ENCODE assay signal across 1 cellular context in the genomic region with DNA sequence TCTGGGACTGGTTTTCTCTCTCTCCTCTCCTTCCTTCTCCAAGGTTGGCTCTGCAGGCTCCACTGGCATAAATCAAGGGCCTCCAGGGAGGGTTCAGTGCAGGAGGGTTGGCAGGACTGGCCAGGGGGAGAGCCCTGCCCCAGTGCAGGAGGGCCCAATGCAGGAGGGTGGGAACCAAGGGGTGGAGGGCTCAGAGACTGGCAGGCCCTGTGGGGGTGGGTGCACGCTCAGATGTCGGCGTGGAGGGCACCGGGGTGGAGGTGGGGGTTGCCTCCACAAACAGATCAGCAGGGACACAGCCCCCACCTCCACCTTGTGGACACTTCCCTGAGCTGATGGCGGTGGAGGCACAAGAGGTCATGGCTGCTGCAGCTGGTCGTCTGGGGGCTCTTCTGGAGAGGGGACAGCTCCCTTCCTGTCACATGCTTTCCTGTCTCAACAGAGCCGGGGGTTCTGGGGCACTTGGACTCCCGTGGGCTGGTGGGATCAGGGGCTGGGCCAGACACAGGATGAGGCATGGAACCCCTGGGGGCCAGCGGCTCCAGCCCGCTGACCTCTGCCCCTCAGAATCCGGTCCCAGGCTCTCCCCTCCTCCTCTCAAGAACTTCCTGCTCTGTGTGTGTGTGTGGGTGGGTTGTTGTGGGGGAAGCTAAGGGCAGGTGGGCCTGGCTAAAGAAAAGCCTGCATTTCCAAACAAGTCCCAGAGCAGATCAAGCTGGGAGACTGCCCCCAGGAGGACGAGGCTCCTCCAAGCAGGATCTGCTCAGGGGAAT.
TF ChIP-seq lines count a peak whose summit lies in the region.

No MANE protein-coding gene starts in this region.

TF ChIP-seq in HepG2, 621 proteins besides CTCF, POLR2A, EP300 and RAD21 (continued from another document and continues in another):
- TF ChIP-seq, protein P1, sequence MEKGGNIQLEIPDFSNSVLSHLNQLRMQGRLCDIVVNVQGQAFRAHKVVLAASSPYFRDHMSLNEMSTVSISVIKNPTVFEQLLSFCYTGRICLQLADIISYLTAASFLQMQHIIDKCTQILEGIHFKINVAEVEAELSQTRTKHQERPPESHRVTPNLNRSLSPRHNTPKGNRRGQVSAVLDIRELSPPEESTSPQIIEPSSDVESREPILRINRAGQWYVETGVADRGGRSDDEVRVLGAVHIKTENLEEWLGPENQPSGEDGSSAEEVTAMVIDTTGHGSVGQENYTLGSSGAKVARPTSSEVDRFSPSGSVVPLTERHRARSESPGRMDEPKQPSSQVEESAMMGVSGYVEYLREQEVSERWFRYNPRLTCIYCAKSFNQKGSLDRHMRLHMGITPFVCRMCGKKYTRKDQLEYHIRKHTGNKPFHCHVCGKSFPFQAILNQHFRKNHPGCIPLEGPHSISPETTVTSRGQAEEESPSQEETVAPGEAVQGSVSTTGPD (CRISPR knock-in tag; IDR thresholded peaks at IDR 0.05) = no peak
- peak; percentile 88; the same call in 1 of the 2 replicates for TF ChIP-seq ZNF713 (CRISPR knock-in tag; IDR thresholded peaks at IDR 0.05)
- TF ChIP-seq, protein P2, sequence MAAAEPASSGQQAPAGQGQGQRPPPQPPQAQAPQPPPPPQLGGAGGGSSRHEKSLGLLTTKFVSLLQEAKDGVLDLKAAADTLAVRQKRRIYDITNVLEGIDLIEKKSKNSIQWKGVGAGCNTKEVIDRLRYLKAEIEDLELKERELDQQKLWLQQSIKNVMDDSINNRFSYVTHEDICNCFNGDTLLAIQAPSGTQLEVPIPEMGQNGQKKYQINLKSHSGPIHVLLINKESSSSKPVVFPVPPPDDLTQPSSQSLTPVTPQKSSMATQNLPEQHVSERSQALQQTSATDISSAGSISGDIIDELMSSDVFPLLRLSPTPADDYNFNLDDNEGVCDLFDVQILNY (CRISPR knock-in tag; conservative IDR thresholded peaks at IDR 0.05) = no peak
- peak; percentile 52 for TF ChIP-seq PHF8 (CRISPR knock-in tag; IDR thresholded peaks at IDR 0.05)
- TF ChIP-seq ARHGAP35 (CRISPR knock-in tag; IDR thresholded peaks at IDR 0.05; ENCODE audit: borderline replicate concordance) = no peak
- TF ChIP-seq ZNF577 (CRISPR knock-in tag; IDR thresholded peaks at IDR 0.05; ENCODE audit: borderline replicate concordance, low read depth) = peak; percentile 54; the same call in 1 of the 2 replicates
- TF ChIP-seq ZNF326 (CRISPR knock-in tag; IDR thresholded peaks at IDR 0.05; ENCODE audit: borderline replicate concordance) = peak; percentile 93
- TF ChIP-seq, protein P3, sequence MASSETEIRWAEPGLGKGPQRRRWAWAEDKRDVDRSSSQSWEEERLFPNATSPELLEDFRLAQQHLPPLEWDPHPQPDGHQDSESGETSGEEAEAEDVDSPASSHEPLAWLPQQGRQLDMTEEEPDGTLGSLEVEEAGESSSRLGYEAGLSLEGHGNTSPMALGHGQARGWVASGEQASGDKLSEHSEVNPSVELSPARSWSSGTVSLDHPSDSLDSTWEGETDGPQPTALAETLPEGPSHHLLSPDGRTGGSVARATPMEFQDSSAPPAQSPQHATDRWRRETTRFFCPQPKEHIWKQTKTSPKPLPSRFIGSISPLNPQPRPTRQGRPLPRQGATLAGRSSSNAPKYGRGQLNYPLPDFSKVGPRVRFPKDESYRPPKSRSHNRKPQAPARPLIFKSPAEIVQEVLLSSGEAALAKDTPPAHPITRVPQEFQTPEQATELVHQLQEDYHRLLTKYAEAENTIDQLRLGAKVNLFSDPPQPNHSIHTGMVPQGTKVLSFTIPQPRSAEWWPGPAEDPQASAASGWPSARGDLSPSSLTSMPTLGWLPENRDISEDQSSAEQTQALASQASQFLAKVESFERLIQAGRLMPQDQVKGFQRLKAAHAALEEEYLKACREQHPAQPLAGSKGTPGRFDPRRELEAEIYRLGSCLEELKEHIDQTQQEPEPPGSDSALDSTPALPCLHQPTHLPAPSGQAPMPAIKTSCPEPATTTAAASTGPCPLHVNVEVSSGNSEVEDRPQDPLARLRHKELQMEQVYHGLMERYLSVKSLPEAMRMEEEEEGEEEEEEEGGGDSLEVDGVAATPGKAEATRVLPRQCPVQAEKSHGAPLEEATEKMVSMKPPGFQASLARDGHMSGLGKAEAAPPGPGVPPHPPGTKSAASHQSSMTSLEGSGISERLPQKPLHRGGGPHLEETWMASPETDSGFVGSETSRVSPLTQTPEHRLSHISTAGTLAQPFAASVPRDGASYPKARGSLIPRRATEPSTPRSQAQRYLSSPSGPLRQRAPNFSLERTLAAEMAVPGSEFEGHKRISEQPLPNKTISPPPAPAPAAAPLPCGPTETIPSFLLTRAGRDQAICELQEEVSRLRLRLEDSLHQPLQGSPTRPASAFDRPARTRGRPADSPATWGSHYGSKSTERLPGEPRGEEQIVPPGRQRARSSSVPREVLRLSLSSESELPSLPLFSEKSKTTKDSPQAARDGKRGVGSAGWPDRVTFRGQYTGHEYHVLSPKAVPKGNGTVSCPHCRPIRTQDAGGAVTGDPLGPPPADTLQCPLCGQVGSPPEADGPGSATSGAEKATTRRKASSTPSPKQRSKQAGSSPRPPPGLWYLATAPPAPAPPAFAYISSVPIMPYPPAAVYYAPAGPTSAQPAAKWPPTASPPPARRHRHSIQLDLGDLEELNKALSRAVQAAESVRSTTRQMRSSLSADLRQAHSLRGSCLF (CRISPR knock-in tag; IDR thresholded peaks at IDR 0.05; ENCODE audit: borderline replicate concordance) = no peak
- TF ChIP-seq, protein P4, sequence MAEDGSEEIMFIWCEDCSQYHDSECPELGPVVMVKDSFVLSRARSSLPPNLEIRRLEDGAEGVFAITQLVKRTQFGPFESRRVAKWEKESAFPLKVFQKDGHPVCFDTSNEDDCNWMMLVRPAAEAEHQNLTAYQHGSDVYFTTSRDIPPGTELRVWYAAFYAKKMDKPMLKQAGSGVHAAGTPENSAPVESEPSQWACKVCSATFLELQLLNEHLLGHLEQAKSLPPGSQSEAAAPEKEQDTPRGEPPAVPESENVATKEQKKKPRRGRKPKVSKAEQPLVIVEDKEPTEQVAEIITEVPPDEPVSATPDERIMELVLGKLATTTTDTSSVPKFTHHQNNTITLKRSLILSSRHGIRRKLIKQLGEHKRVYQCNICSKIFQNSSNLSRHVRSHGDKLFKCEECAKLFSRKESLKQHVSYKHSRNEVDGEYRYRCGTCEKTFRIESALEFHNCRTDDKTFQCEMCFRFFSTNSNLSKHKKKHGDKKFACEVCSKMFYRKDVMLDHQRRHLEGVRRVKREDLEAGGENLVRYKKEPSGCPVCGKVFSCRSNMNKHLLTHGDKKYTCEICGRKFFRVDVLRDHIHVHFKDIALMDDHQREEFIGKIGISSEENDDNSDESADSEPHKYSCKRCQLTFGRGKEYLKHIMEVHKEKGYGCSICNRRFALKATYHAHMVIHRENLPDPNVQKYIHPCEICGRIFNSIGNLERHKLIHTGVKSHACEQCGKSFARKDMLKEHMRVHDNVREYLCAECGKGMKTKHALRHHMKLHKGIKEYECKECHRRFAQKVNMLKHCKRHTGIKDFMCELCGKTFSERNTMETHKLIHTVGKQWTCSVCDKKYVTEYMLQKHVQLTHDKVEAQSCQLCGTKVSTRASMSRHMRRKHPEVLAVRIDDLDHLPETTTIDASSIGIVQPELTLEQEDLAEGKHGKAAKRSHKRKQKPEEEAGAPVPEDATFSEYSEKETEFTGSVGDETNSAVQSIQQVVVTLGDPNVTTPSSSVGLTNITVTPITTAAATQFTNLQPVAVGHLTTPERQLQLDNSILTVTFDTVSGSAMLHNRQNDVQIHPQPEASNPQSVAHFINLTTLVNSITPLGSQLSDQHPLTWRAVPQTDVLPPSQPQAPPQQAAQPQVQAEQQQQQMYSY (CRISPR knock-in tag; IDR thresholded peaks at IDR 0.05) = no peak; the same call in 1 of the 2 replicates
- peak; percentile 96 for TF ChIP-seq ZSCAN31 (CRISPR knock-in tag; IDR thresholded peaks at IDR 0.05; ENCODE audit: low read depth)
- TF ChIP-seq HMG20A (CRISPR knock-in tag; IDR thresholded peaks at IDR 0.05; ENCODE audit: borderline replicate concordance) = no peak
- no peak; the same call in 1 of the 2 replicates for TF ChIP-seq GPN1 (CRISPR knock-in tag; IDR thresholded peaks at IDR 0.05; ENCODE audit: borderline replicate concordance)
- no peak for TF ChIP-seq SRSF9 (IDR thresholded peaks at IDR 0.05; ENCODE audit: borderline replicate concordance, insufficient read depth, low read depth, low read length, poor library complexity, severe bottlenecking)
- TF ChIP-seq, protein P5, sequence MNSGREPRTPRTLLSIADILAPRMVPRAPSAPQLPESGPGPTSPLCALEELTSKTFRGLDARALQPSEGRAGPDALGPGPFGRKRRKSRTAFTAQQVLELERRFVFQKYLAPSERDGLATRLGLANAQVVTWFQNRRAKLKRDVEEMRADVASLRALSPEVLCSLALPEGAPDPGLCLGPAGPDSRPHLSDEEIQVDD (CRISPR knock-in tag; IDR thresholded peaks at IDR 0.05; ENCODE audit: borderline replicate concordance) = peak; percentile 19
- TF ChIP-seq HDAC1 (CRISPR knock-in tag; IDR thresholded peaks at IDR 0.05) = peak; percentile 83
- TF ChIP-seq ZNF17 (CRISPR knock-in tag; IDR thresholded peaks at IDR 0.05) = no peak
- TF ChIP-seq ZNF746 (CRISPR knock-in tag; IDR thresholded peaks at IDR 0.05) = peak; percentile 85; the same call in 1 of the 2 replicates
- TF ChIP-seq, protein P6, sequence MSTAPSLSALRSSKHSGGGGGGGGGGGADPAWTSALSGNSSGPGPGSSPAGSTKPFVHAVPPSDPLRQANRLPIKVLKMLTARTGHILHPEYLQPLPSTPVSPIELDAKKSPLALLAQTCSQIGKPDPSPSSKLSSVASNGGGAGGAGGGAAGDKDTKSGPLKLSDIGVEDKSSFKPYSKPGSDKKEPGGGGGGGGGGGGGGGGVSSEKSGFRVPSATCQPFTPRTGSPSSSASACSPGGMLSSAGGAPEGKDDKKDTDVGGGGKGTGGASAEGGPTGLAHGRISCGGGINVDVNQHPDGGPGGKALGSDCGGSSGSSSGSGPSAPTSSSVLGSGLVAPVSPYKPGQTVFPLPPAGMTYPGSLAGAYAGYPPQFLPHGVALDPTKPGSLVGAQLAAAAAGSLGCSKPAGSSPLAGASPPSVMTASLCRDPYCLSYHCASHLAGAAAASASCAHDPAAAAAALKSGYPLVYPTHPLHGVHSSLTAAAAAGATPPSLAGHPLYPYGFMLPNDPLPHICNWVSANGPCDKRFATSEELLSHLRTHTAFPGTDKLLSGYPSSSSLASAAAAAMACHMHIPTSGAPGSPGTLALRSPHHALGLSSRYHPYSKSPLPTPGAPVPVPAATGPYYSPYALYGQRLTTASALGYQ (CRISPR knock-in tag; IDR thresholded peaks at IDR 0.05) = peak; percentile 76; the same call in 1 of the 2 replicates
- TF ChIP-seq WIZ (CRISPR knock-in tag; IDR thresholded peaks at IDR 0.05) = no peak
- no peak for TF ChIP-seq RARG (CRISPR knock-in tag; IDR thresholded peaks at IDR 0.05; ENCODE audit: low read depth)
- TF ChIP-seq, protein P7, sequence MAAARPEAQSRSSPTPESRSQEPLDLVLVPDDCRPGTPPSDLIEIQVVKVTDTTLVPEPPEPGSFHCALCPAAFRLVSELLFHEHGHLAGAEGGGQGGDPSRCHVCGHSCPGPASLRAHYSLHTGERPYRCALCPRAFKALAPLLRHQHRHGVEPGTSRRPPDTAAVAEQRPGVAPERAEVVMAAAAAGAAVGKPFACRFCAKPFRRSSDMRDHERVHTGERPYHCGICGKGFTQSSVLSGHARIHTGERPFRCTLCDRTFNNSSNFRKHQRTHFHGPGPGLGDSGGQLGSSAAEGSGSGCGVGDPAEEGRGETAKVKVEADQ (CRISPR knock-in tag; IDR thresholded peaks at IDR 0.05; ENCODE audit: borderline replicate concordance) = peak; percentile 83; the same call in 1 of the 2 replicates
- peak; percentile 55 for TF ChIP-seq MIER2 (CRISPR knock-in tag; IDR thresholded peaks at IDR 0.05)
- no peak for TF ChIP-seq U2AF1 (optimal IDR thresholded peaks at IDR 0.05; ENCODE audit: low read depth, low read length)
- no peak for TF ChIP-seq EHMT2 (IDR thresholded peaks at IDR 0.05; ENCODE audit: borderline replicate concordance, low read depth, low read length)
- TF ChIP-seq, protein P8, sequence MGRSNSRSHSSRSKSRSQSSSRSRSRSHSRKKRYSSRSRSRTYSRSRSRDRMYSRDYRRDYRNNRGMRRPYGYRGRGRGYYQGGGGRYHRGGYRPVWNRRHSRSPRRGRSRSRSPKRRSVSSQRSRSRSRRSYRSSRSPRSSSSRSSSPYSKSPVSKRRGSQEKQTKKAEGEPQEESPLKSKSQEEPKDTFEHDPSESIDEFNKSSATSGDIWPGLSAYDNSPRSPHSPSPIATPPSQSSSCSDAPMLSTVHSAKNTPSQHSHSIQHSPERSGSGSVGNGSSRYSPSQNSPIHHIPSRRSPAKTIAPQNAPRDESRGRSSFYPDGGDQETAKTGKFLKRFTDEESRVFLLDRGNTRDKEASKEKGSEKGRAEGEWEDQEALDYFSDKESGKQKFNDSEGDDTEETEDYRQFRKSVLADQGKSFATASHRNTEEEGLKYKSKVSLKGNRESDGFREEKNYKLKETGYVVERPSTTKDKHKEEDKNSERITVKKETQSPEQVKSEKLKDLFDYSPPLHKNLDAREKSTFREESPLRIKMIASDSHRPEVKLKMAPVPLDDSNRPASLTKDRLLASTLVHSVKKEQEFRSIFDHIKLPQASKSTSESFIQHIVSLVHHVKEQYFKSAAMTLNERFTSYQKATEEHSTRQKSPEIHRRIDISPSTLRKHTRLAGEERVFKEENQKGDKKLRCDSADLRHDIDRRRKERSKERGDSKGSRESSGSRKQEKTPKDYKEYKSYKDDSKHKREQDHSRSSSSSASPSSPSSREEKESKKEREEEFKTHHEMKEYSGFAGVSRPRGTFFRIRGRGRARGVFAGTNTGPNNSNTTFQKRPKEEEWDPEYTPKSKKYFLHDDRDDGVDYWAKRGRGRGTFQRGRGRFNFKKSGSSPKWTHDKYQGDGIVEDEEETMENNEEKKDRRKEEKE (IDR thresholded peaks at IDR 0.05) = no peak
- peak; percentile 24; the same call in 1 of the 2 replicates for TF ChIP-seq HOXD1 (CRISPR knock-in tag; IDR thresholded peaks at IDR 0.05)
- TF ChIP-seq SPEN (CRISPR knock-in tag; IDR thresholded peaks at IDR 0.05; ENCODE audit: low read depth) = peak; percentile 42
- no peak for TF ChIP-seq ZNF496 (CRISPR knock-in tag; IDR thresholded peaks at IDR 0.05; ENCODE audit: insufficient replicate concordance)
- no peak for TF ChIP-seq MIXL1 (CRISPR knock-in tag; IDR thresholded peaks at IDR 0.05)
- no peak for TF ChIP-seq BHLHE40 (IDR thresholded peaks at IDR 0.05; ENCODE audit: low read length)
- 0 out of 2 replicates have a peak, but pooled peaks have one; percentile 22 for TF ChIP-seq YEATS2 (CRISPR knock-in tag; IDR thresholded peaks at IDR 0.05; ENCODE audit: borderline replicate concordance)
- TF ChIP-seq ZNF253 (CRISPR knock-in tag; IDR thresholded peaks at IDR 0.05; ENCODE audit: borderline replicate concordance) = no peak; the same call in 1 of the 2 replicates
- no peak; the same call in 1 of the 2 replicates for TF ChIP-seq ZFP82 (CRISPR knock-in tag; IDR thresholded peaks at IDR 0.05; ENCODE audit: borderline replicate concordance)
- peak; percentile 53; the same call in 1 of the 2 replicates for TF ChIP-seq ZMYM3 (CRISPR knock-in tag; IDR thresholded peaks at IDR 0.05)
- no peak for TF ChIP-seq GTF2F1 (IDR thresholded peaks at IDR 0.05; ENCODE audit: low read length)
- TF ChIP-seq ZNF557 (CRISPR knock-in tag; IDR thresholded peaks at IDR 0.05) = 0 out of 2 replicates have a peak, but pooled peaks have one; percentile 57
- TF ChIP-seq ZNF264 (CRISPR knock-in tag; IDR thresholded peaks at IDR 0.05) = peak; percentile 22; the same call in 1 of the 2 replicates
- TF ChIP-seq, protein P9, sequence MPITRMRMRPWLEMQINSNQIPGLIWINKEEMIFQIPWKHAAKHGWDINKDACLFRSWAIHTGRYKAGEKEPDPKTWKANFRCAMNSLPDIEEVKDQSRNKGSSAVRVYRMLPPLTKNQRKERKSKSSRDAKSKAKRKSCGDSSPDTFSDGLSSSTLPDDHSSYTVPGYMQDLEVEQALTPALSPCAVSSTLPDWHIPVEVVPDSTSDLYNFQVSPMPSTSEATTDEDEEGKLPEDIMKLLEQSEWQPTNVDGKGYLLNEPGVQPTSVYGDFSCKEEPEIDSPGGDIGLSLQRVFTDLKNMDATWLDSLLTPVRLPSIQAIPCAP (CRISPR knock-in tag; IDR thresholded peaks at IDR 0.05; ENCODE audit: low read depth) = no peak
